1 cellular context compared by ENCODE assay signal in the genomic region with DNA sequence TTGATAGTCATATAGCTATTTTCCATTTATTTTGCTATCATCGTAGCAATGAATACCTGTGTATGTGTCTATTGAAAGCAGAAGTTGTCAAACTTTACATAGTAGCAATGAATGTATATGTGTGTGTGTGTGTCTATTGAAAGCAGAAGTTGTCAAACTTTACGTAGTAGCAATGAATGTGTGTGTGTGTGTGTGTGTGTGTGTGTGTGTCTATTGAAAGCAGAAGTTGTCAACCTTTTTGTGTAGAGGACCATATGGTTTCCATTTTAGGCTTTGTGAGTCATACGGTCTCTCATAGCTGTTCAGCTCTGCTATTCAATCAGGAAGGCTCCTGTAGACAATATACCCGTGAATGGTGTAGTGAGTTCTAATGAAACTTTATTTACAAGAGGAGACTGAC.
A peak's percentile ranks its signal among the peaks of the same experiment; 100 is the strongest.
TF ChIP-seq lines count a peak whose summit lies in the region.

No MANE protein-coding gene starts in this region.

TF ChIP-seq in GM12878, 131 proteins besides CTCF, POLR2A, EP300 and RAD21 (continued from another document):
- TF ChIP-seq, protein P1, sequence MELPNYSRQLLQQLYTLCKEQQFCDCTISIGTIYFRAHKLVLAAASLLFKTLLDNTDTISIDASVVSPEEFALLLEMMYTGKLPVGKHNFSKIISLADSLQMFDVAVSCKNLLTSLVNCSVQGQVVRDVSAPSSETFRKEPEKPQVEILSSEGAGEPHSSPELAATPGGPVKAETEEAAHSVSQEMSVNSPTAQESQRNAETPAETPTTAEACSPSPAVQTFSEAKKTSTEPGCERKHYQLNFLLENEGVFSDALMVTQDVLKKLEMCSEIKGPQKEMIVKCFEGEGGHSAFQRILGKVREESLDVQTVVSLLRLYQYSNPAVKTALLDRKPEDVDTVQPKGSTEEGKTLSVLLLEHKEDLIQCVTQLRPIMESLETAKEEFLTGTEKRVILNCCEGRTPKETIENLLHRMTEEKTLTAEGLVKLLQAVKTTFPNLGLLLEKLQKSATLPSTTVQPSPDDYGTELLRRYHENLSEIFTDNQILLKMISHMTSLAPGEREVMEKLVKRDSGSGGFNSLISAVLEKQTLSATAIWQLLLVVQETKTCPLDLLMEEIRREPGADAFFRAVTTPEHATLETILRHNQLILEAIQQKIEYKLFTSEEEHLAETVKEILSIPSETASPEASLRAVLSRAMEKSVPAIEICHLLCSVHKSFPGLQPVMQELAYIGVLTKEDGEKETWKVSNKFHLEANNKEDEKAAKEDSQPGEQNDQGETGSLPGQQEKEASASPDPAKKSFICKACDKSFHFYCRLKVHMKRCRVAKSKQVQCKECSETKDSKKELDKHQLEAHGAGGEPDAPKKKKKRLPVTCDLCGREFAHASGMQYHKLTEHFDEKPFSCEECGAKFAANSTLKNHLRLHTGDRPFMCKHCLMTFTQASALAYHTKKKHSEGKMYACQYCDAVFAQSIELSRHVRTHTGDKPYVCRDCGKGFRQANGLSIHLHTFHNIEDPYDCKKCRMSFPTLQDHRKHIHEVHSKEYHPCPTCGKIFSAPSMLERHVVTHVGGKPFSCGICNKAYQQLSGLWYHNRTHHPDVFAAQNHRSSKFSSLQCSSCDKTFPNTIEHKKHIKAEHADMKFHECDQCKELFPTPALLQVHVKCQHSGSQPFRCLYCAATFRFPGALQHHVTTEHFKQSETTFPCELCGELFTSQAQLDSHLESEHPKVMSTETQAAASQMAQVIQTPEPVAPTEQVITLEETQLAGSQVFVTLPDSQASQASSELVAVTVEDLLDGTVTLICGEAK (IDR thresholded peaks at IDR 0.05; ENCODE audit: borderline replicate concordance), result no peak
- TF ChIP-seq POU2F2 (IDR thresholded peaks at IDR 0.05; ENCODE audit: borderline replicate concordance, low read depth, low read length), result 0 out of 3 replicates have a peak, but pooled peaks have one; percentile 17
